ENCODE assay signal across 10 cellular contexts in genomic region chr20:21182832-21183563, GRCh38. TPM values are rescaled to one million over a fixed set of nuclear protein-coding genes. Genes with fewer than 3 reads are reported as not detected.
A peak's percentile ranks its signal among the peaks of the same experiment; 100 is the strongest.
DNase-seq lines count a peak whose midpoint lies in the region; ATAC-seq and TF ChIP-seq lines count a peak whose summit lies in the region.
"Had no signal": no experiment of that assay in that cellular context is flagged by ENCODE, and none has a peak within 500 bp of the region (broad histone marks: within the 10 kb centered on the region; RNA-seq: fewer than 3 reads in every experiment).

No MANE protein-coding gene starts in this region.

- H3K27ac ChIP-seq in coronary artery, result peak overlapping the region; percentile 34 to 81
- no peak overlapping the region for H3K27ac ChIP-seq in neural progenitor cell

- peaks cover 4% of the 10 kb centered on the region for H3K79me2 ChIP-seq in neural progenitor cell (ENCODE audit: low read depth)

- peaks cover under 1% of the 10 kb centered on the region for H3F3A ChIP-seq in neural progenitor cell (ENCODE audit: low read depth)

- TF ChIP-seq CTCF in coronary artery (IDR thresholded peaks at IDR 0.05) (no peak), omental fat pad (IDR thresholded peaks at IDR 0.05) (no peak), neural progenitor cell (IDR thresholded peaks at IDR 0.05) (no peak)

- H3K9me3 Mint-ChIP-seq in activated naive CD4-positive, alpha-beta T cell treated with anti-CD3 and anti-CD28 coated beads, Interleukin-2, amount 50 U/mL, for 72 hours, result no peaks in the 10 kb centered on the region
- peaks cover 15% of the 10 kb centered on the region for H3K9me3 Mint-ChIP-seq in neural progenitor cell

- no peak overlapping the region for H2AFZ ChIP-seq in neural progenitor cell (replicated peaks)

- no peak overlapping the region for H3K27ac Mint-ChIP-seq in activated naive CD4-positive, alpha-beta T cell treated with anti-CD3 and anti-CD28 coated beads, Interleukin-2, amount 50 U/mL, for 72 hours
- H3K27ac Mint-ChIP-seq in neural progenitor cell, result no peak overlapping the region
- H3K27ac Mint-ChIP-seq: dendritic cell treated with granulocyte-macrophage colony-stimulating factor and Interleukin-4, amounts not matched to agents 40 ng/mL and 50 ng/mL, for 4 days had no signal

- H3K36me3 ChIP-seq in neural progenitor cell, result peaks cover 8% of the 10 kb centered on the region

- H3K4me3 ChIP-seq in coronary artery (no peak overlapping the region), neural progenitor cell (no peak overlapping the region)

- no peak overlapping the region for H3K4me2 ChIP-seq in neural progenitor cell

- DNase-seq in AG20443 (ENCODE audit: low spot score) (peak; percentile 86), NCI-H460 (ENCODE audit: extremely low read depth, low read depth) (peak; percentile 54), coronary artery (ENCODE audit: low spot score) (no peak), omental fat pad (ENCODE audit: low spot score) (no peak), neural progenitor cell (ENCODE audit: low spot score) (no peak), SW 1271 (lab: John Stamatoyannopoulos, UW) (no peak), NCI-H345 treated with DMSO at 0.1 percent for 48 hours (lab: John Stamatoyannopoulos, UW; ENCODE audit: unreplicated experiment) (no peak)
- DNase-seq in activated naive CD4-positive, alpha-beta T cell treated with anti-CD3 and anti-CD28 coated beads, Interleukin-2, amount 50 U/mL, for 72 hours (ENCODE audit: low spot score in 2 of 2), result no peak
- DNase-seq: NCI-H69 had no signal

- peaks cover 3% of the 10 kb centered on the region for H3K9me3 ChIP-seq in neural progenitor cell (ENCODE audit: low read depth)

- no peak overlapping the region for H3K9ac ChIP-seq in neural progenitor cell

- no peak overlapping the region for H3K4me3 Mint-ChIP-seq in neural progenitor cell
- H3K4me3 Mint-ChIP-seq: dendritic cell treated with granulocyte-macrophage colony-stimulating factor and Interleukin-4, amounts not matched to agents 40 ng/mL and 50 ng/mL, for 4 days had no signal

- H3K27me3 ChIP-seq in neural progenitor cell, result no peaks in the 10 kb centered on the region

- peaks cover 36% of the 10 kb centered on the region for H3K4me1 ChIP-seq in neural progenitor cell

- peaks cover 0 to 7% of the 10 kb centered on the region in 2 donors for H3K36me3 Mint-ChIP-seq in activated naive CD4-positive, alpha-beta T cell treated with anti-CD3 and anti-CD28 coated beads, Interleukin-2, amount 50 U/mL, for 72 hours
- H3K36me3 Mint-ChIP-seq in neural progenitor cell, result peaks cover 2% of the 10 kb centered on the region

- H3K27me3 Mint-ChIP-seq in neural progenitor cell (ENCODE audit: insufficient read depth, low read depth), result no peaks in the 10 kb centered on the region
- H3K27me3 Mint-ChIP-seq: dendritic cell treated with granulocyte-macrophage colony-stimulating factor and Interleukin-4, amounts not matched to agents 40 ng/mL and 50 ng/mL, for 4 days had no signal

- peak; percentile 72 for ATAC-seq in omental fat pad (ENCODE audit: low FRiP score)
- no peak for ATAC-seq in activated naive CD4-positive, alpha-beta T cell treated with anti-CD3 and anti-CD28 coated beads, Interleukin-2, amount 50 U/mL, for 72 hours

- no peaks in the 10 kb centered on the region for H3K4me1 Mint-ChIP-seq in neural progenitor cell

- no peaks in the 10 kb centered on the region for H4K20me1 ChIP-seq in neural progenitor cell (ENCODE audit: low read depth)

RNA-seq across cellular contexts. Expression of gene KIZ, which starts 57.1 kb away (rescaled TPM):
- total RNA-seq in NCI-H460 (2014; rRNA removed; shearing (Covaris generic)), result 15.7 and 17.6 TPM in 2 replicates
- polyA plus RNA-seq in NCI-H460 (2014; cell fraction: nucleus; rRNA removed), result 15.6 and 16.1 TPM in 2 replicates
- total RNA-seq in omental fat pad (10 to 100 TPM; 19.1 to 33.7 (median 23.7) TPM), neural progenitor cell (ENCODE audit: low replicate concordance) (40.5 and 60.0 TPM in 2 replicates)
- total RNA-seq in activated naive CD4-positive, alpha-beta T cell treated with anti-CD3 and anti-CD28 coated beads, Interleukin-2, amount 50 U/mL, for 72 hours, result 10 to 100 TPM; 12.2 to 19.5 TPM

Comparison
In these comparisons a context has a peak if more than half of its experiments do, and no peak if none do; other contexts are left out.
1. DNase-seq: peak in AG20443 (single experiment) and NCI-H460 (single experiment); none in coronary artery (single experiment), omental fat pad (single experiment), activated naive CD4-positive, alpha-beta T cell treated with anti-CD3 and anti-CD28 coated beads, Interleukin-2, amount 50 U/mL, for 72 hours (0 of 2), neural progenitor cell (single experiment), SW 1271 (0 of 2) and NCI-H345 treated with DMSO at 0.1 percent for 48 hours (single experiment).